8 cellular contexts compared by ENCODE assay signal in genomic region chr22:49970528-49971231, GRCh38. TPM values are rescaled to one million over a fixed set of nuclear protein-coding genes. Genes with fewer than 3 reads are reported as not detected.
DNase-seq lines count a peak whose midpoint lies in the region; ATAC-seq lines count a peak whose summit lies in the region.

No MANE protein-coding gene starts in this region.

- peak; percentile 64 for ATAC-seq in GM21515 (IDR thresholded peaks at IDR 0.05; ENCODE audit: unreplicated experiment)

- peaks cover 7% of the 10 kb centered on the region for H3K27me3 Mint-ChIP-seq in IgD-negative memory B cell
- H3K27me3 Mint-ChIP-seq in activated naive CD4-positive, alpha-beta T cell treated with anti-CD3 and anti-CD28 coated beads, Interleukin-2, amount 10 ng/mL, durations not matched to agents 7 days and 5 days = peaks cover 3% of the 10 kb centered on the region

- peak overlapping the region; percentile 93 for H3K27ac ChIP-seq in substantia nigra (ENCODE audit: low read depth, low read length, poor library complexity, severe bottlenecking)

- no peaks in the 10 kb centered on the region for H3K36me3 Mint-ChIP-seq in IgD-negative memory B cell
- no peaks in the 10 kb centered on the region for H3K36me3 Mint-ChIP-seq in activated naive CD4-positive, alpha-beta T cell treated with anti-CD3 and anti-CD28 coated beads, Interleukin-2, amount 10 ng/mL, durations not matched to agents 7 days and 5 days

- DNase-seq in DMS53 (lab: John Stamatoyannopoulos, UW) (peak; percentile 99), SK-N-DZ (ENCODE audit: low spot score) (peak; percentile 71), glomerular endothelial cell (ENCODE audit: extremely low read depth, low read depth, low spot score) (peak; percentile 71), nucleus accumbens (lab: John Stamatoyannopoulos, UW) (peak; percentile 43 to 95 (median 87)), substantia nigra (lab: John Stamatoyannopoulos, UW) (peak in 47 of 49 donors; percentile 38 to 97 (median 79))
- peak; percentile 95 for DNase-seq in activated naive CD4-positive, alpha-beta T cell treated with anti-CD3 and anti-CD28 coated beads, Interleukin-2, amount 10 ng/mL, durations not matched to agents 7 days and 5 days

- peak overlapping the region; percentile 79 to 96 (median 94) for H3K27ac Mint-ChIP-seq in IgD-negative memory B cell
- peak overlapping the region; percentile 91 for H3K27ac Mint-ChIP-seq in activated naive CD4-positive, alpha-beta T cell treated with anti-CD3 and anti-CD28 coated beads, Interleukin-2, amount 10 ng/mL, durations not matched to agents 7 days and 5 days

- peak overlapping the region; percentile 47 to 91 (median 80) for H3K4me3 Mint-ChIP-seq in IgD-negative memory B cell
- H3K4me3 Mint-ChIP-seq in activated naive CD4-positive, alpha-beta T cell treated with anti-CD3 and anti-CD28 coated beads, Interleukin-2, amount 10 ng/mL, durations not matched to agents 7 days and 5 days = peak overlapping the region; percentile 71

- CTCF ChIA-PET in activated naive CD4-positive, alpha-beta T cell treated with anti-CD3 and anti-CD28 coated beads, Interleukin-2, amount 10 ng/mL, durations not matched to agents 7 days and 5 days (lab: Charles Lee) = interaction anchor here (1.0 to 1.3 kb wide), 2 partner anchors 8 to 40 kb away, joined by 3 read pairs; no protein-coding TSS in a partner anchor

- no peaks in the 10 kb centered on the region for H3K9me3 Mint-ChIP-seq in IgD-negative memory B cell
- no peaks in the 10 kb centered on the region for H3K9me3 Mint-ChIP-seq in activated naive CD4-positive, alpha-beta T cell treated with anti-CD3 and anti-CD28 coated beads, Interleukin-2, amount 10 ng/mL, durations not matched to agents 7 days and 5 days

- H3K4me1 Mint-ChIP-seq in IgD-negative memory B cell = peaks cover 10 to 16% (median 15%) of the 10 kb centered on the region in 3 donors
- peaks cover 23% of the 10 kb centered on the region for H3K4me1 Mint-ChIP-seq in activated naive CD4-positive, alpha-beta T cell treated with anti-CD3 and anti-CD28 coated beads, Interleukin-2, amount 10 ng/mL, durations not matched to agents 7 days and 5 days

RNA-seq across cellular contexts. Expression of gene PIM3, which starts 10.1 kb away (rescaled TPM):
- 47.1 TPM for polyA plus RNA-seq in IgD-negative memory B cell
- polyA plus RNA-seq in SK-N-DZ (2014; cell fraction: cytosol; rRNA removed) = 74.5 and 74.6 TPM in 2 replicates
- 113 and 127 TPM in 2 replicates for polyA plus RNA-seq in SK-N-DZ (2014; cell fraction: nucleus; rRNA removed)
- total RNA-seq in glomerular endothelial cell = 116 and 197 TPM in 2 replicates

RNA-seq across cellular contexts. Expression of gene IL17REL, which starts 41.9 kb away (rescaled TPM):
- polyA plus RNA-seq in IgD-negative memory B cell = not detected
- polyA plus RNA-seq in SK-N-DZ (2014; cell fraction: cytosol; rRNA removed) = not detected in 2 replicates
- polyA plus RNA-seq in SK-N-DZ (2014; cell fraction: nucleus; rRNA removed) = not detected in 2 replicates
- not detected in 2 replicates for total RNA-seq in glomerular endothelial cell

RNA-seq across cellular contexts. Expression of gene CRELD2, which starts 52.2 kb away (rescaled TPM):
- 29.7 TPM for polyA plus RNA-seq in IgD-negative memory B cell
- polyA plus RNA-seq in SK-N-DZ (2014; cell fraction: cytosol; rRNA removed) = 31.3 and 34.1 TPM in 2 replicates
- polyA plus RNA-seq in SK-N-DZ (2014; cell fraction: nucleus; rRNA removed) = 58.9 and 62.2 TPM in 2 replicates
- total RNA-seq in glomerular endothelial cell = 67.8 and 84.8 TPM in 2 replicates

RNA-seq across cellular contexts. Expression of gene ALG12, which starts 52.4 kb away (rescaled TPM):
- 13.4 TPM for polyA plus RNA-seq in IgD-negative memory B cell
- polyA plus RNA-seq in SK-N-DZ (2014; cell fraction: cytosol; rRNA removed) = 22.9 and 24.2 TPM in 2 replicates
- 33.4 and 35.5 TPM in 2 replicates for polyA plus RNA-seq in SK-N-DZ (2014; cell fraction: nucleus; rRNA removed)
- total RNA-seq in glomerular endothelial cell = 10.3 and 14.5 TPM in 2 replicates

Comparison
In these comparisons a context has a peak if more than half of its experiments do, and no peak if none do; other contexts are left out.
1. Peak in every context shown above with its lines: DNase-seq, ATAC-seq and H3K27ac ChIP-seq.